Comparison of ENCODE assay signal across 13 cellular contexts in genomic region chr15:98740295-98740694, GRCh38.
A peak's percentile ranks its signal among the peaks of the same experiment; 100 is the strongest.
DNase-seq lines count a peak whose midpoint lies in the region; ATAC-seq and TF ChIP-seq lines count a peak whose summit lies in the region.
"Had no signal": no experiment of that assay in that cellular context is flagged by ENCODE, and none has a peak within 500 bp of the region (broad histone marks: within the 10 kb centered on the region; RNA-seq: fewer than 3 reads in every experiment).

No MANE protein-coding gene starts in this region.

- WGBS in hepatocyte (ENCODE audit: low lambda C conversion rate, missing lambda C conversion rate): 85% methylated on average over 4 of the region's 4 CpGs
- WGBS in trophoblast cell (ENCODE audit: extremely low coverage, insufficient coverage, insufficient read length): no CpG with 5 or more reads among the region's 4 CpGs

- H3K27me3 ChIP-seq in OCI-LY3 (ENCODE audit: low read depth, low read length) (no peaks in the 10 kb centered on the region), hepatocyte (no peaks in the 10 kb centered on the region), trophoblast cell (ENCODE audit: insufficient read depth, low read length) (no peaks in the 10 kb centered on the region), MM.1S (replicated peaks; ENCODE audit: insufficient read depth, low read length) (no peaks in the 10 kb centered on the region)

- no peak for TF ChIP-seq CTCF in OCI-LY3 (IDR thresholded peaks at IDR 0.05; ENCODE audit: low read depth, low read length)
- no peak for TF ChIP-seq CTCF in hepatocyte (IDR thresholded peaks at IDR 0.05; ENCODE audit: poor library complexity)
- TF ChIP-seq CTCF in MM.1S (IDR thresholded peaks at IDR 0.05; ENCODE audit: low read length): no peak

- H4K8ac ChIP-seq in trophoblast cell (ENCODE audit: low read depth, low read length): no peak overlapping the region

- H3K4me2 ChIP-seq in OCI-LY3 (ENCODE audit: low read length) (peak overlapping the region; percentile 78), hepatocyte (no peak overlapping the region), trophoblast cell (ENCODE audit: low read length) (no peak overlapping the region), MM.1S (ENCODE audit: low read depth, low read length) (no peak overlapping the region)

- no peak overlapping the region for H4K91ac ChIP-seq in trophoblast cell (ENCODE audit: low read depth, low read length)

- H3K9ac ChIP-seq in OCI-LY3 (ENCODE audit: low read length) (peak overlapping the region; percentile 38), trophoblast cell (ENCODE audit: low read length) (no peak overlapping the region), MM.1S (ENCODE audit: low read length) (no peak overlapping the region)

- H2AK5ac ChIP-seq in trophoblast cell (ENCODE audit: low read length): no peak overlapping the region

- H3K9me2 ChIP-seq in hepatocyte (replicated peaks; ENCODE audit: insufficient read depth): no peaks in the 10 kb centered on the region
- H3K9me2 ChIP-seq in MM.1S (replicated peaks; ENCODE audit: insufficient read depth, low read length): no peaks in the 10 kb centered on the region

- H2BK12ac ChIP-seq in trophoblast cell (ENCODE audit: low read length): no peak overlapping the region

- H3K36me3 ChIP-seq in OCI-LY3 (replicated peaks; ENCODE audit: low read depth, low read length): no peaks in the 10 kb centered on the region
- H3K36me3 ChIP-seq in hepatocyte (replicated peaks; ENCODE audit: insufficient read depth, low read depth): no peaks in the 10 kb centered on the region
- H3K36me3 ChIP-seq in trophoblast cell (ENCODE audit: control insufficient read depth in 1 of 2, insufficient read depth in 2 of 2, low read length in 2 of 2): peaks cover 0 to under 1% of the 10 kb centered on the region in 2 experiments
- no peaks in the 10 kb centered on the region for H3K36me3 ChIP-seq in MM.1S (replicated peaks; ENCODE audit: insufficient read depth, low read length)

- no peak for DNase-seq in hepatocyte (ENCODE audit: low spot score)
- DNase-seq in trophoblast cell: no peak
- DNase-seq in MM.1S: no peak
- no peak for DNase-seq in NCI-H69 (lab: John Stamatoyannopoulos, UW)
- no peak for DNase-seq in NCI-H1930 (lab: John Stamatoyannopoulos, UW)
- DNase-seq: CD8-positive, alpha-beta T cell; COR-L47; DND-41; GDM1 had no signal

- no peak overlapping the region for H2BK5ac ChIP-seq in trophoblast cell (ENCODE audit: low read depth, low read length, poor library complexity)

- no peaks in the 10 kb centered on the region for H3F3A ChIP-seq in MM.1S (ENCODE audit: insufficient read depth, low read length)

- H3K4me1 ChIP-seq in OCI-LY3 (ENCODE audit: low read length): peaks cover 38% of the 10 kb centered on the region
- H3K4me1 ChIP-seq in hepatocyte (ENCODE audit: insufficient read depth): peaks cover 50% of the 10 kb centered on the region
- H3K4me1 ChIP-seq in trophoblast cell (ENCODE audit: control insufficient read depth in 1 of 2, insufficient read depth in 2 of 2, low read length in 2 of 2): peaks cover 21 to 27% of the 10 kb centered on the region in 2 experiments
- no peaks in the 10 kb centered on the region for H3K4me1 ChIP-seq in MM.1S (ENCODE audit: low read length)

- no peak overlapping the region for H4K12ac ChIP-seq in trophoblast cell (ENCODE audit: low read depth, low read length)

- no peak overlapping the region for H3K14ac ChIP-seq in trophoblast cell (ENCODE audit: low read length)

- H3K4me3 ChIP-seq in OCI-LY3 (ENCODE audit: low read length) (peak overlapping the region; percentile 67), hepatocyte (no peak overlapping the region), trophoblast cell (ENCODE audit: low read depth, low read length) (no peak overlapping the region), MM.1S (ENCODE audit: low read length) (no peak overlapping the region)
- H3K4me3 ChIP-seq: K562 had no signal

- ATAC-seq in GM18909 (IDR thresholded peaks at IDR 0.05; ENCODE audit: poor library complexity, unreplicated experiment) (peak; percentile 46), HG03095 (IDR thresholded peaks at IDR 0.05; ENCODE audit: unreplicated experiment) (no peak)
- ATAC-seq: CD8-positive, alpha-beta T cell; K562 had no signal

- H3K9me3 ChIP-seq in OCI-LY3 (ENCODE audit: insufficient read depth, low read length): no peaks in the 10 kb centered on the region
- no peaks in the 10 kb centered on the region for H3K9me3 ChIP-seq in hepatocyte (ENCODE audit: low read depth)
- H3K9me3 ChIP-seq in trophoblast cell (ENCODE audit: insufficient read depth, low read depth, low read length): no peaks in the 10 kb centered on the region
- no peaks in the 10 kb centered on the region for H3K9me3 ChIP-seq in MM.1S (replicated peaks; ENCODE audit: insufficient read depth, low read length)

- H4K20me1 ChIP-seq in OCI-LY3 (ENCODE audit: insufficient read depth, low read length) (peaks cover 8% of the 10 kb centered on the region; the same call in 1 of the 2 replicates), hepatocyte (ENCODE audit: insufficient read depth, poor library complexity, severe bottlenecking) (peaks cover 14% of the 10 kb centered on the region), MM.1S (ENCODE audit: insufficient read depth, low read length) (no peaks in the 10 kb centered on the region; the same call in 1 of the 2 replicates)

- H3K79me1 ChIP-seq in trophoblast cell (ENCODE audit: low read length): peaks cover 3% of the 10 kb centered on the region

- H3K79me2 ChIP-seq in OCI-LY3 (ENCODE audit: low read length): peaks cover 33% of the 10 kb centered on the region
- peaks cover 96% of the 10 kb centered on the region for H3K79me2 ChIP-seq in hepatocyte
- peaks cover 18% of the 10 kb centered on the region for H3K79me2 ChIP-seq in trophoblast cell (ENCODE audit: control insufficient read depth, insufficient read depth, low read length, poor library complexity)
- peaks cover 88% of the 10 kb centered on the region for H3K79me2 ChIP-seq in MM.1S (ENCODE audit: low read length)

- H3K27ac ChIP-seq in OCI-LY3 (ENCODE audit: low read length) (peak overlapping the region; percentile 43), hepatocyte (peak overlapping the region; percentile 18), trophoblast cell (ENCODE audit: low read depth, low read length) (no peak overlapping the region), MM.1S (ENCODE audit: low read length) (no peak overlapping the region)

- H2BK120ac ChIP-seq in trophoblast cell (ENCODE audit: insufficient read depth, low read length, poor library complexity): no peak overlapping the region

- H2AFZ ChIP-seq in OCI-LY3 (ENCODE audit: low read depth, low read length): no peak overlapping the region
- no peak overlapping the region for H2AFZ ChIP-seq in hepatocyte
- no peak overlapping the region for H2AFZ ChIP-seq in trophoblast cell (ENCODE audit: insufficient read depth, low read length, poor library complexity)
- no peak overlapping the region for H2AFZ ChIP-seq in MM.1S (ENCODE audit: low read length)

- peak overlapping the region; percentile 66 for H3K4ac ChIP-seq in trophoblast cell (ENCODE audit: low read depth, low read length)

- H3K23ac ChIP-seq in trophoblast cell (ENCODE audit: low read length): no peak overlapping the region

- no peak overlapping the region for H3K18ac ChIP-seq in trophoblast cell (ENCODE audit: low read length)

Comparison
In these comparisons a context has a peak if more than half of its experiments do, and no peak if none do; other contexts are left out.
1. H3K27ac ChIP-seq: peak in OCI-LY3 (single experiment) and hepatocyte (single experiment); none in trophoblast cell (single experiment) and MM.1S (single experiment).